ENCODE assay signal across 30 cellular contexts in genomic region chr7:78444267-78444666, GRCh38.
"Had no signal": no experiment of that assay in that cellular context is flagged by ENCODE, and none has a peak within 500 bp of the region (broad histone marks: within the 10 kb centered on the region; RNA-seq: fewer than 3 reads in every experiment).

No MANE protein-coding gene starts in this region.

- H3K79me2 ChIP-seq: hepatocyte had no signal

- ATAC-seq: activated CD4-positive, CD25-positive, alpha-beta regulatory T cell treated with anti-CD3 and anti-CD28 coated beads, Interleukin-2, amount 50 U/mL, for 24 hours; activated CD8-positive, alpha-beta T cell treated with anti-CD3 and anti-CD28 coated beads for 36 hours; activated naive CD8-positive, alpha-beta T cell treated with anti-CD3 and anti-CD28 coated beads, Interleukin-2, amount 50 U/mL, for 24 hours; gastroesophageal sphincter; heart right ventricle had no signal

- H3K27ac ChIP-seq: adrenal gland, ascending aorta, breast epithelium, cardiac muscle cell, colonic mucosa, epithelial cell of prostate, esophagus squamous epithelium, gastroesophageal sphincter, heart right ventricle, hepatocyte, WERI-Rb-1 had no signal

- H3K27me3 ChIP-seq: adrenal gland, ascending aorta, breast epithelium, cardiac muscle cell, colonic mucosa, esophagus squamous epithelium, gastroesophageal sphincter, heart right ventricle, hepatocyte had no signal

- H2AFZ ChIP-seq: hepatocyte had no signal

- H3K4me3 ChIP-seq: adrenal gland, ascending aorta, breast epithelium, cardiac muscle cell, colonic mucosa, esophagus squamous epithelium, gastroesophageal sphincter, heart right ventricle, hepatocyte had no signal

- H3K9me3 ChIP-seq: adrenal gland, ascending aorta, breast epithelium, colonic mucosa, esophagus squamous epithelium, gastroesophageal sphincter, heart right ventricle had no signal

- H3K4me1 ChIP-seq: adrenal gland, ascending aorta, breast epithelium, colonic mucosa, esophagus squamous epithelium, gastroesophageal sphincter, heart right ventricle had no signal

- DNase-seq: activated B cell treated with CpG ODN at 0.5 μM for 24 hours; activated CD4-positive, alpha-beta T cell treated with anti-CD3 and anti-CD28 coated beads for 48 hours; activated CD4-positive, alpha-beta T cell treated with anti-CD3 and anti-CD28 coated beads, Interleukin-2, amount 50 U/mL, for 1 hour; activated CD4-positive, alpha-beta T cell treated with anti-CD3 and anti-CD28 coated beads, Interleukin-2, amount 50 U/mL, for 48 hours; activated CD8-positive, alpha-beta memory T cell treated with anti-CD3 and anti-CD28 coated beads for 24 hours; activated CD8-positive, alpha-beta T cell treated with anti-CD3 and anti-CD28 coated beads for 36 hours; activated effector memory CD4-positive, alpha-beta T cell treated with anti-CD3 and anti-CD28 coated beads, Interleukin-2, amount 50 U/mL, for 16 hours; activated naive CD4-positive, alpha-beta T cell treated with anti-CD3 and anti-CD28 coated beads for 36 hours; activated naive CD8-positive, alpha-beta T cell treated with anti-CD3 and anti-CD28 coated beads for 36 hours; activated naive CD8-positive, alpha-beta T cell treated with anti-CD3 and anti-CD28 coated beads, Interleukin-2, amount 50 U/mL, for 24 hours; activated T-cell treated with anti-CD3 and anti-CD28 coated beads, Interleukin-2, amount 50 U/mL, for 1 hour; activated T-cell treated with anti-CD3 and anti-CD28 coated beads, Interleukin-2, amount 50 U/mL, for 48 hours; adrenal gland; amygdala; central memory CD4-positive, alpha-beta T cell; cerebellar nuclear complex; colonic mucosa; effector CD8-positive, alpha-beta T cell; esophagus squamous epithelium; foreskin melanocyte; heart right ventricle; T1000; WERI-Rb-1 had no signal

- H3K4me2 ChIP-seq: hepatocyte had no signal

- H3K36me3 ChIP-seq: adrenal gland, ascending aorta, breast epithelium, cardiac muscle cell, colonic mucosa, esophagus squamous epithelium, gastroesophageal sphincter, heart right ventricle, WERI-Rb-1 had no signal
